Comparison of ENCODE assay signal across 15 cellular contexts in the genomic region with DNA sequence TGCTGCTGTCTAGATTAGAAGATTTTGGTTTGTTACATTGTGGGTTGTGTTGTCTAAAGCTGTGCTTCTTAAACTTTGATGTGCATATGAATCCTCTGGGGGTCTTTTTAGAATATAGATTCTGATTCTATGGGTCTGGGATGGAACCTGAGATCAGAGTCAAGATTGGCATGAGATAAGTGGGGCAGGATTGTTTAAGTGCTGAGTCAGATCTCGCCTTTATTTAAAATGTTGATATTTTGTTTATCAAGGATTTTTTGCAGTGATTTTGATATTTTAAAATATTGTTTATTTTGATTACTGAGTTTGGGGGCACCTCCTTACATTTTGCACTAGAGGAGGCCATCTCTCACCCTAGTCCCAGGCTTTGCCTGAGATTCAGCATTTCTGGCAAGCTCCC.
A peak's percentile ranks its signal among the peaks of the same experiment; 100 is the strongest.
DNase-seq lines count a peak whose midpoint lies in the region; ATAC-seq, FAIRE-seq and TF ChIP-seq lines count a peak whose summit lies in the region.
"Had no signal": no experiment of that assay in that cellular context is flagged by ENCODE, and none has a peak within 500 bp of the region (broad histone marks: within the 10 kb centered on the region; RNA-seq: fewer than 3 reads in every experiment).

No MANE protein-coding gene starts in this region.

- no peak for TF ChIP-seq EP300 in A549 (IDR thresholded peaks at IDR 0.05)

- no peak for TF ChIP-seq POLR2A in A549 (IDR thresholded peaks at IDR 0.05; ENCODE audit: low read length)

- ATAC-seq in A549 (no peak), thoracic aorta (ENCODE audit: insufficient number of reproducible peaks, low FRiP score, low read depth) (no peak), GM21423 (IDR thresholded peaks at IDR 0.05; ENCODE audit: unreplicated experiment) (no peak)
- ATAC-seq: GM12878 had no signal

- DNase-seq in DMS 273 (lab: John Stamatoyannopoulos, UW; ENCODE audit: unreplicated experiment) (peak; percentile 30), DMS 273 treated with DMSO at 0.1 percent for 48 hours (lab: John Stamatoyannopoulos, UW) (no peak), A549 (ENCODE audit: low read depth in 1 of 2, low spot score in 1 of 2) (no peak), coronary artery (ENCODE audit: low spot score) (no peak), thoracic aorta (ENCODE audit: low spot score) (no peak), A673 (ENCODE audit: low spot score) (no peak)
- DNase-seq: ACHN; CD4-positive, CD25-positive, alpha-beta regulatory T cell; DMS79 had no signal

- CTCF ChIA-PET in A549 (lab: Yijun Ruan, JAX), result interaction anchor here (0.5 to 1.0 kb wide), 2 partner anchors 14 to 564 kb away, joined by 3 to 4 read pairs; no protein-coding TSS in a partner anchor
- CTCF ChIA-PET in A673 (lab: Charles Lee), result no interaction called here

- WGBS in A549 (ENCODE audit: missing lambda C conversion rate), result 82% methylated on average over 1 of the region's 1 CpG

- no peak overlapping the region for H3K4me2 ChIP-seq in A549
- H3K4me2 ChIP-seq: BLaER1 treated with 17β-estradiol and CSF1 and Interleukin-3, amounts not matched to agents 10 nM and 100 nM had no signal

- intact Hi-C loops in A673 (cut with micrococcal nuclease; ENCODE audit: unreplicated experiment), result no loop called here

- H3K27me3 ChIP-seq in thoracic aorta (replicated peaks; ENCODE audit: insufficient read depth), result no peaks in the 10 kb centered on the region
- H3K27me3 ChIP-seq in A673 (replicated peaks; ENCODE audit: insufficient read depth, low read depth, low read length, poor library complexity), result no peaks in the 10 kb centered on the region
- H3K27me3 ChIP-seq: BLaER1 treated with 17β-estradiol and CSF1 and Interleukin-3, amounts not matched to agents 10 nM and 100 nM had no signal

- no peaks in the 10 kb centered on the region for H3K36me3 ChIP-seq in thoracic aorta
- H3K36me3 ChIP-seq in A673 (ENCODE audit: insufficient read depth, low read length, poor library complexity, severe bottlenecking), result no peaks in the 10 kb centered on the region
- H3K36me3 ChIP-seq: BLaER1 treated with 17β-estradiol and CSF1 and Interleukin-3, amounts not matched to agents 10 nM and 100 nM; HAP-1 had no signal

- H3K9me3 ChIP-seq in A549, result no peaks in the 10 kb centered on the region
- no peaks in the 10 kb centered on the region for H3K9me3 ChIP-seq in thoracic aorta
- H3K9me3 ChIP-seq in A673 (ENCODE audit: low read depth, low read length, poor library complexity, severe bottlenecking), result no peaks in the 10 kb centered on the region
- H3K9me3 ChIP-seq: HAP-1 had no signal

- no peak for TF ChIP-seq RAD21 in A549 (conservative IDR thresholded peaks at IDR 0.05 in 1 of 2, IDR thresholded peaks at IDR 0.05 in 1 of 2)

- no peak overlapping the region for H3K4me3 ChIP-seq in A549
- H3K4me3 ChIP-seq in coronary artery, result no peak overlapping the region
- no peak overlapping the region for H3K4me3 ChIP-seq in thoracic aorta
- no peak overlapping the region for H3K4me3 ChIP-seq in A673 (ENCODE audit: low read depth, low read length, poor library complexity, severe bottlenecking)
- H3K4me3 ChIP-seq: BLaER1 treated with 17β-estradiol and CSF1 and Interleukin-3, amounts not matched to agents 10 nM and 100 nM; GM12878; HAP-1 had no signal

- TF ChIP-seq CTCF in A549 (IDR thresholded peaks at IDR 0.05), result no peak
- TF ChIP-seq CTCF in coronary artery (IDR thresholded peaks at IDR 0.05), result no peak
- no peak for TF ChIP-seq CTCF in thoracic aorta (IDR thresholded peaks at IDR 0.05)
- no peak for TF ChIP-seq CTCF in A673 (conservative IDR thresholded peaks at IDR 0.05; ENCODE audit: low read depth, low read length)

- FAIRE-seq in A549 (lab: Jason Lieb, UNC), result no peak
- FAIRE-seq: GM12878, H1 had no signal

- POLR2A ChIA-PET in A549 (lab: Yijun Ruan, JAX), result no interaction called here
- POLR2A ChIA-PET in A673 (lab: Charles Lee; ENCODE audit: low non-redundant PET), result no interaction called here

- H3K27ac ChIP-seq in A549 (no peak overlapping the region), coronary artery (peak overlapping the region; percentile 60 to 89), thoracic aorta (peak overlapping the region; percentile 71 to 97), A673 (ENCODE audit: low read depth, low read length, poor library complexity, severe bottlenecking) (no peak overlapping the region)
- H3K27ac ChIP-seq: 22Rv1; BLaER1 treated with 17β-estradiol and CSF1 and Interleukin-3, amounts not matched to agents 10 nM and 100 nM had no signal

- BruUV-seq in A673 (replicated peaks; lab: Mats Ljungman, UMichigan), result no TSS peak

- H3K4me1 ChIP-seq in A549 (no peaks in the 10 kb centered on the region), thoracic aorta (ENCODE audit: control insufficient read depth in 1 of 2, low read depth in 2 of 2) (peaks cover 8 to 56% of the 10 kb centered on the region in 2 donors), A673 (ENCODE audit: insufficient read depth, low read length, poor library complexity, severe bottlenecking) (no peaks in the 10 kb centered on the region)

TF ChIP-seq in A549, 52 proteins besides CTCF, POLR2A, EP300 and RAD21:
- peak; percentile 61 for TF ChIP-seq MAFK (IDR thresholded peaks at IDR 0.05; ENCODE audit: partially characterized antibody)
- TF ChIP-seq MYC (IDR thresholded peaks at IDR 0.05; ENCODE audit: borderline replicate concordance, low read length), result no peak
- TF ChIP-seq, protein P1, sequence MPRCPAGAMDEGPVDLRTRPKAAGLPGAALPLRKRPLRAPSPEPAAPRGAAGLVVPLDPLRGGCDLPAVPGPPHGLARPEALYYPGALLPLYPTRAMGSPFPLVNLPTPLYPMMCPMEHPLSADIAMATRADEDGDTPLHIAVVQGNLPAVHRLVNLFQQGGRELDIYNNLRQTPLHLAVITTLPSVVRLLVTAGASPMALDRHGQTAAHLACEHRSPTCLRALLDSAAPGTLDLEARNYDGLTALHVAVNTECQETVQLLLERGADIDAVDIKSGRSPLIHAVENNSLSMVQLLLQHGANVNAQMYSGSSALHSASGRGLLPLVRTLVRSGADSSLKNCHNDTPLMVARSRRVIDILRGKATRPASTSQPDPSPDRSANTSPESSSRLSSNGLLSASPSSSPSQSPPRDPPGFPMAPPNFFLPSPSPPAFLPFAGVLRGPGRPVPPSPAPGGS (IDR thresholded peaks at IDR 0.05), result no peak

Comparison
In these comparisons a context has a peak if more than half of its experiments do, and no peak if none do; other contexts are left out.
1. H3K27ac ChIP-seq: peak in coronary artery (2 of 2) and thoracic aorta (2 of 2); none in A549 (0 of 2) and A673 (single experiment).